ENCODE assay signal across 1 cellular context in genomic region chr22:19460036-19460435, GRCh38.
A peak's percentile ranks its signal among the peaks of the same experiment; 100 is the strongest.
TF ChIP-seq lines count a peak whose summit lies in the region.

No MANE protein-coding gene starts in this region.

TF ChIP-seq in K562, 482 proteins besides CTCF, POLR2A, EP300 and RAD21:
- 0 out of 2 replicates have a peak, but pooled peaks have one; percentile 25 for TF ChIP-seq ZNF23 (CRISPR knock-in tag; IDR thresholded peaks at IDR 0.05)
- TF ChIP-seq ZNF436 (CRISPR knock-in tag; IDR thresholded peaks at IDR 0.05) = 0 out of 2 replicates have a peak, but pooled peaks have one; percentile 5
- no peak for TF ChIP-seq ZBTB40 (IDR thresholded peaks at IDR 0.05)
- TF ChIP-seq ZBTB40 (CRISPR knock-in tag; IDR thresholded peaks at IDR 0.05) = 0 out of 2 replicates have a peak, but pooled peaks have one; percentile 9
- no peak for TF ChIP-seq TEAD4 (IDR thresholded peaks at IDR 0.05; ENCODE audit: low read length)
- TF ChIP-seq TEAD4 (CRISPR knock-in tag; IDR thresholded peaks at IDR 0.05; ENCODE audit: borderline replicate concordance) = no peak
- no peak for TF ChIP-seq ZFPM2 (CRISPR knock-in tag; IDR thresholded peaks at IDR 0.05)
- TF ChIP-seq KAT7 (CRISPR knock-in tag; IDR thresholded peaks at IDR 0.05; ENCODE audit: borderline replicate concordance) = no peak
- TF ChIP-seq ZNF140 (CRISPR knock-in tag; IDR thresholded peaks at IDR 0.05) = 0 out of 2 replicates have a peak, but pooled peaks have one; percentile 54
- TF ChIP-seq ZFP91 (CRISPR knock-in tag; IDR thresholded peaks at IDR 0.05) = 0 out of 2 replicates have a peak, but pooled peaks have one; percentile 5
- no peak for TF ChIP-seq YBX1 (IDR thresholded peaks at IDR 0.05)
- no peak for TF ChIP-seq ZNF274 (IDR thresholded peaks at IDR 0.05; ENCODE audit: borderline replicate concordance, low read depth, low read length)
- no peak for TF ChIP-seq ZNF431 (CRISPR knock-in tag; IDR thresholded peaks at IDR 0.05)
- TF ChIP-seq STAT5B (CRISPR knock-in tag; IDR thresholded peaks at IDR 0.05) = no peak
- no peak for TF ChIP-seq DPF2 (IDR thresholded peaks at IDR 0.05)
- TF ChIP-seq ZNF561 (CRISPR knock-in tag; conservative IDR thresholded peaks at IDR 0.05) = 0 out of 2 replicates have a peak, but pooled peaks have one; percentile 10
- 0 out of 2 replicates have a peak, but pooled peaks have one; percentile 24 for TF ChIP-seq XRCC3 (IDR thresholded peaks at IDR 0.05)
- TF ChIP-seq CGGBP1 (CRISPR knock-in tag; IDR thresholded peaks at IDR 0.05) = no peak
- no peak for TF ChIP-seq TOE1 (IDR thresholded peaks at IDR 0.05; ENCODE audit: borderline replicate concordance)
- TF ChIP-seq TOE1 (CRISPR knock-in tag; IDR thresholded peaks at IDR 0.05; ENCODE audit: borderline replicate concordance, low read depth) = no peak
- TF ChIP-seq ZNF217 (CRISPR knock-in tag; IDR thresholded peaks at IDR 0.05) = no peak
- TF ChIP-seq ZNF408 (CRISPR knock-in tag; IDR thresholded peaks at IDR 0.05; ENCODE audit: low read depth) = no peak
- TF ChIP-seq ZNF518B (CRISPR knock-in tag; IDR thresholded peaks at IDR 0.05) = no peak
- 0 out of 2 replicates have a peak, but pooled peaks have one; percentile 25 for TF ChIP-seq ZNF586 (CRISPR knock-in tag; conservative IDR thresholded peaks at IDR 0.05)
